Comparison of ENCODE assay signal across 8 cellular contexts in the genomic region with DNA sequence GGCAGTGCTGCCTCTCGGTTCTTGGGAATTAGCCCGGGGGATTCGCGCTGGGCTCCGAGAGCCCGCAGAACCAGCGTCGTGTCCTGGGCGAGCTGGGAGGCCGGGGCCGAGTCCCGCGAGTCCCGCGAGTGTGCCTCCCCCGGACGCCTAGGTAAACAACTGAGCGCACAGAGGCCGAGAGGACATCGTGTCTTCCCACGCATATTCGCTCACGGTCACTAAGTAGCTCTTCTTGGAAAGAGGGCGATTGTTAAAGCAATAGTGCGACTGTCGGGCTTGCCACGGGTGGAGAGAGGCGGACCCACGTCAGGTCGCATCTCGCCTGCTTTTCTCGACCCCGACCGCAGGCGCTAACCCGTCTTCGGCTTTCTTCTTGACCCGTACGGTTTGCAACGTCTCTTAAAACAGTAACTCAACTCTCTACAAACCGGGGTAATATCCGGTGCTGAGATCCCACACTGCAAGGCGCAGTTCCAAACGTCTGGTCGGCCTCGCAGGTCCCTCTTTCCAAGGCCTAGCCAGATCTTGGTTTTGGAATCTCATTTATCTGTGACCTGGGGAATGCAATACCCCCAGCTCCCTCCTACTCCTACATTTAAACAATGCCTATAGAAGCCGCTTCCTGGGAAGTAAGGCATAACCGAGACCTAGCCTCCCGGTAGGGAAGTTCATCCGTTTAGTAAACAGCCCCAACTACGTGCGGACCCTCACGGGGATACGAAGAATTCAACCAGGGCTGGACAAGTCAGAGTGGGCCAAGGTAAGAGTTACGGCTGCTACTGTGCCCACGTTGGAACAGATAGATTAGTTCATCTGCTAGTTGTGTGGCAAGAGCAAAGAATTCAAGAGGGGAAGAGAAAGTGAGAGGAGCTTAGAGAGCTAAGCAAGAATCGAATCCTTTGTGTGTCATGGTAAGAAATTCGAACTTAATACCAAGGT. TPM values are rescaled to one million over a fixed set of nuclear protein-coding genes. Genes with fewer than 3 reads are reported as not detected.
A peak's percentile ranks its signal among the peaks of the same experiment; 100 is the strongest.
DNase-seq lines count a peak whose midpoint lies in the region; ATAC-seq and TF ChIP-seq lines count a peak whose summit lies in the region.

No MANE protein-coding gene starts in this region.

- peak overlapping the region; percentile 75 for H3K4me3 ChIP-seq in GM12865 (ENCODE audit: low read depth, low read length)
- H3K4me3 ChIP-seq in muscle layer of duodenum (ENCODE audit: low read depth in 1 of 2, low read length in 2 of 2) = peak overlapping the region; percentile 88 to 96
- H3K4me3 ChIP-seq in tibial artery = peak overlapping the region; percentile 82 to 83

- no peaks in the 10 kb centered on the region for H3K27me3 ChIP-seq in muscle layer of duodenum (ENCODE audit: low read depth, low read length)
- H3K27me3 ChIP-seq in tibial artery = no peaks in the 10 kb centered on the region

- peak overlapping the region; percentile 94 for H3K27ac ChIP-seq in muscle layer of duodenum (ENCODE audit: low read length)
- H3K27ac ChIP-seq in tibial artery = peak overlapping the region; percentile 96 to 99

- H3K4me1 Mint-ChIP-seq in activated CD8-positive, alpha-beta memory T cell treated with anti-CD3 and anti-CD28 coated beads, Interleukin-2, amount 10 ng/mL, durations not matched to agents 7 days and 5 days = peaks cover 54% of the 10 kb centered on the region

- no peaks in the 10 kb centered on the region for H3K9me3 Mint-ChIP-seq in activated CD8-positive, alpha-beta memory T cell treated with anti-CD3 and anti-CD28 coated beads, Interleukin-2, amount 10 ng/mL, durations not matched to agents 7 days and 5 days (ENCODE audit: low read depth)

- peaks cover 0 to 11% of the 10 kb centered on the region in 2 donors for H3K36me3 ChIP-seq in muscle layer of duodenum (ENCODE audit: control insufficient read depth in 1 of 2, insufficient read depth in 2 of 2, low read length in 2 of 2)
- no peaks in the 10 kb centered on the region for H3K36me3 ChIP-seq in tibial artery

- CTCF ChIA-PET in activated CD8-positive, alpha-beta memory T cell treated with anti-CD3 and anti-CD28 coated beads, Interleukin-2, amount 10 ng/mL, durations not matched to agents 7 days and 5 days (lab: Charles Lee) = interaction anchor here (0.6 to 7.9 kb wide), 50 partner anchors 8 to 554 kb away, joined by 3 to 86 read pairs (median 4); a partner anchor contains a TSS

- H3K4me3 Mint-ChIP-seq in activated CD8-positive, alpha-beta memory T cell treated with anti-CD3 and anti-CD28 coated beads, Interleukin-2, amount 10 ng/mL, durations not matched to agents 7 days and 5 days = peak overlapping the region; percentile 89

- H3K27ac Mint-ChIP-seq in activated CD8-positive, alpha-beta memory T cell treated with anti-CD3 and anti-CD28 coated beads, Interleukin-2, amount 10 ng/mL, durations not matched to agents 7 days and 5 days = peak overlapping the region; percentile 97

- H3K27me3 Mint-ChIP-seq in activated CD8-positive, alpha-beta memory T cell treated with anti-CD3 and anti-CD28 coated beads, Interleukin-2, amount 10 ng/mL, durations not matched to agents 7 days and 5 days = peaks cover 4% of the 10 kb centered on the region

- DNase-seq in GM12865 (ENCODE audit: low read depth) (peak; percentile 69), H4 (ENCODE audit: low spot score) (peak; percentile 48), Kasumi-1 (lab: John Stamatoyannopoulos, UW) (peak; percentile 57 to 64), fibroblast of gingiva (ENCODE audit: low read depth) (peak; percentile 61), tibial artery (peak; percentile 47 to 76), T1000 (lab: John Stamatoyannopoulos, UW) (no peak)
- DNase-seq in activated CD8-positive, alpha-beta memory T cell treated with anti-CD3 and anti-CD28 coated beads, Interleukin-2, amount 10 ng/mL, durations not matched to agents 7 days and 5 days = peak; percentile 70

- H3K9me3 ChIP-seq in muscle layer of duodenum (ENCODE audit: control insufficient read depth in 1 of 2, low read length in 2 of 2) (no peaks in the 10 kb centered on the region), tibial artery (no peaks in the 10 kb centered on the region)

- no peak for TF ChIP-seq CTCF in GM12865 (IDR thresholded peaks at IDR 0.05; ENCODE audit: insufficient read depth, low read depth, low read length, missing control alignments)
- no peak for TF ChIP-seq CTCF in tibial artery (IDR thresholded peaks at IDR 0.05)

- H3K4me1 ChIP-seq in muscle layer of duodenum (ENCODE audit: control insufficient read depth in 1 of 2, insufficient read depth in 2 of 2, low read length in 2 of 2) (no peaks in the 10 kb centered on the region), tibial artery (peaks cover 0 to 28% (median 7%) of the 10 kb centered on the region in 4 donors)

- intact Hi-C loops in tibial artery (cut with DNase I; ENCODE audit: low total_unique reads) = loop anchor here (5.0 kb wide), 2 partner anchors 50 to 520 kb away; a partner anchor contains a TSS

- ATAC-seq in activated CD8-positive, alpha-beta memory T cell treated with anti-CD3 and anti-CD28 coated beads, Interleukin-2, amount 10 ng/mL, durations not matched to agents 7 days and 5 days = peak; percentile 14

- H3K36me3 Mint-ChIP-seq in activated CD8-positive, alpha-beta memory T cell treated with anti-CD3 and anti-CD28 coated beads, Interleukin-2, amount 10 ng/mL, durations not matched to agents 7 days and 5 days = peaks cover 34% of the 10 kb centered on the region

RNA-seq across cellular contexts. Expression of a gene that starts 0.7 kb away (rescaled TPM):
- 19.5 and 25.1 TPM in 2 replicates for total RNA-seq in H4 (2014; rRNA removed; shearing (Covaris generic))
- 10 to 100 TPM; 36.8 to 95.6 TPM for total RNA-seq in activated CD8-positive, alpha-beta memory T cell treated with anti-CD3 and anti-CD28 coated beads, Interleukin-2, amount 10 ng/mL, durations not matched to agents 7 days and 5 days

RNA-seq across cellular contexts. Expression of a gene that starts 52.2 kb away (rescaled TPM):
- total RNA-seq in H4 (2014; rRNA removed; shearing (Covaris generic)) = 246 and 299 TPM in 2 replicates
- total RNA-seq in activated CD8-positive, alpha-beta memory T cell treated with anti-CD3 and anti-CD28 coated beads, Interleukin-2, amount 10 ng/mL, durations not matched to agents 7 days and 5 days = 100 to 1,000 TPM; 434 to 655 TPM
